Comparison of ENCODE assay signal across 8 cellular contexts in genomic region chr19:50607874-50608785, GRCh38. TPM values are rescaled to one million over a fixed set of nuclear protein-coding genes. Genes with fewer than 3 reads are reported as not detected.
DNase-seq lines count a peak whose midpoint lies in the region; ATAC-seq and TF ChIP-seq lines count a peak whose summit lies in the region.

No MANE protein-coding gene starts in this region.

- H3K4me1 ChIP-seq in iPS-15b (ENCODE audit: control insufficient read depth, insufficient read depth, low read length) (no peaks in the 10 kb centered on the region), smooth muscle cell (ENCODE audit: low read depth) (no peaks in the 10 kb centered on the region)

- DNase-seq in Ammon's horn (ENCODE audit: low spot score): peak; percentile 98
- DNase-seq in T-helper 22 cell (ENCODE audit: low read depth): peak; percentile 25
- DNase-seq in anterior cingulate cortex (lab: John Stamatoyannopoulos, UW): peak in 57 of 58 donors; percentile 46 to 99 (median 94)
- DNase-seq in smooth muscle cell (lab: John Stamatoyannopoulos, UW; ENCODE audit: unreplicated experiment): no peak

- H3K36me3 ChIP-seq in iPS-15b (ENCODE audit: control insufficient read depth, insufficient read depth, low read length): no peaks in the 10 kb centered on the region
- H3K36me3 ChIP-seq in smooth muscle cell (ENCODE audit: low read depth): no peaks in the 10 kb centered on the region

- ATAC-seq in HG03432 (IDR thresholded peaks at IDR 0.05; ENCODE audit: unreplicated experiment): peak; percentile 72
- no peak for ATAC-seq in GM19397 (IDR thresholded peaks at IDR 0.05; ENCODE audit: unreplicated experiment)
- ATAC-seq in GM19035 (IDR thresholded peaks at IDR 0.05; ENCODE audit: unreplicated experiment): no peak

- no peak overlapping the region for H3K9ac ChIP-seq in iPS-15b (ENCODE audit: low read depth, low read length)
- H3K9ac ChIP-seq in smooth muscle cell (ENCODE audit: low read depth): no peak overlapping the region

- peak; percentile 56 for TF ChIP-seq CTCF in smooth muscle cell (IDR thresholded peaks at IDR 0.05; ENCODE audit: borderline replicate concordance, insufficient read depth, poor library complexity, severe bottlenecking)

- no peak overlapping the region for H2AFZ ChIP-seq in smooth muscle cell (ENCODE audit: low read depth)

- no peak overlapping the region for H3K27ac ChIP-seq in smooth muscle cell (ENCODE audit: low read depth)

- WGBS in smooth muscle cell (ENCODE audit: low lambda C conversion rate): 22% methylated on average over 56 of the region's 56 CpGs

- peak overlapping the region; percentile 58 for H3K4me2 ChIP-seq in smooth muscle cell

- peaks cover 16% of the 10 kb centered on the region for H3K27me3 ChIP-seq in iPS-15b (ENCODE audit: control insufficient read depth, insufficient read depth, low read length)
- H3K27me3 ChIP-seq in smooth muscle cell (ENCODE audit: low read depth): peaks cover 4% of the 10 kb centered on the region

- no peaks in the 10 kb centered on the region for H4K20me1 ChIP-seq in smooth muscle cell (ENCODE audit: low read depth)

- H3K4me3 ChIP-seq in iPS-15b (ENCODE audit: low read depth, low read length) (peak overlapping the region; percentile 58), smooth muscle cell (no peak overlapping the region)

- H3K79me2 ChIP-seq in smooth muscle cell (ENCODE audit: low read depth): no peaks in the 10 kb centered on the region

- H3K9me3 ChIP-seq in iPS-15b (ENCODE audit: control insufficient read depth, insufficient read depth, low read length) (no peaks in the 10 kb centered on the region), smooth muscle cell (replicated peaks; ENCODE audit: low read depth) (no peaks in the 10 kb centered on the region)

- H3F3A ChIP-seq in smooth muscle cell (ENCODE audit: low read depth): no peaks in the 10 kb centered on the region

RNA-seq across cellular contexts. Expression of gene SYT3, which starts 31.6 kb away (rescaled TPM):
- total RNA-seq in smooth muscle cell: 0.13 and 0.63 TPM in 2 replicates
- polyA plus RNA-seq in smooth muscle cell: 0.54 and 1.8 TPM in 2 replicates

RNA-seq across cellular contexts. Expression of gene LRRC4B, which starts 39.9 kb away (rescaled TPM):
- 8.6 and 10.1 TPM in 2 replicates for total RNA-seq in smooth muscle cell
- polyA plus RNA-seq in smooth muscle cell: 1.7 and 2.2 TPM in 2 replicates

RNA-seq across cellular contexts. Expression of gene C19orf81, which starts 41.1 kb away (rescaled TPM):
- total RNA-seq in smooth muscle cell: 1.6 and 1.7 TPM in 2 replicates
- polyA plus RNA-seq in smooth muscle cell: 12.8 and 13.5 TPM in 2 replicates
